8 cellular contexts compared by ENCODE assay signal in the genomic region with DNA sequence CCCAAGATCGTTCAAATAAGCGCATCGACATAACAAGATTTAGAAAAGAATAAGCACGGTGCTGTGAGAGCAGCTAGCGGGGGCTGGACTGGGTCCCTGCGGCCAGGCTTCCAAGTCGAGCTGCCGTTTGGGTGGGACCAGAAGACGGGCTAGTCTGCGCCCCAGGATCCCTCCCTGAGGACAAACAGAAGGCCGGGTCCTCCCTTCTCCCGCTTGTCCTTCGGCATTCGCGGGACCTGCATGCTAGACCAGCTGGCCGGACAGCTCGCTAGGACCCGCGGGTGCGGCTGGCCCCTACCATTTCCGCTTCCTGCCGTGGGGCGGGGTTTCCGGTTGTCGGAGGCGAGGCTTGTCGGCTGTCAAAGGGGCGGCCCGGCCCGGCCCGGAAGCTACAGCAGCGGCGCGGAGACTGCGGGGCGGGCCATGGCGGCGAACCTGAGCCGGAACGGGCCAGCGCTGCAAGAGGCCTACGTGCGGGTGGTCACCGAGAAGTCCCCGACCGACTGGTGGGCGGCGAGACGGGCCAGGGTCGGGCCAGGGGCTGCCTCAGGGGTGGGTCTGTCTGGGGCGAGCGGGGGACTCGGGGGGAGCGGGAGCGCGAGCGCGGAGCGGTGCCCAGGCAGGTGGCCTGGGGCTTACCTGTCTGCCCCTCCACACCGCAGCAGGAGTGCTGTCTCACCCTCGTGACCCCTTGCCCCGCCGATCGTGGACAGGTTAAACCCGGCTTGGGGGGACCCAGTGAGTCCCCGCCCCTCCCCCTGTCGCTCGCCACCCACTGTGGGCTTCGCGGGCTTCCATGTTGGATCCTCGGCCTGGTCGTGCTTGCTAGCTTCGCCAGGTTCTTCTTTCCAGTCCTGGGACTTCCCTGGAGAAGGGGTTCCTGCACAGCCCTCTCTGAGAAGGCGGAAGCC. TPM values are rescaled to one million over a fixed set of nuclear protein-coding genes. Genes with fewer than 3 reads are reported as not detected.
DNase-seq lines count a peak whose midpoint lies in the region; FAIRE-seq and TF ChIP-seq lines count a peak whose summit lies in the region.

Gene DBNL, plus strand, starts transcription at position 388 of the 911 bp plus-strand sequence. Its CDS starts 36 bp downstream, at position 424.

- no peaks in the 10 kb centered on the region for H3K27me3 ChIP-seq in Loucy (ENCODE audit: insufficient read depth, low read length, poor library complexity, severe bottlenecking)

- 0 out of 2 replicates have a peak, but pooled peaks cover 3% of the 10 kb centered on the region for H3F3A ChIP-seq in Loucy (ENCODE audit: low read depth)

- H2AFZ ChIP-seq in Loucy (ENCODE audit: low read length): peak within 1 kb of the TSS; percentile 91

- CTCF ChIA-PET in activated naive CD4-positive, alpha-beta T cell treated with anti-CD3 and anti-CD28 coated beads for 36 hours (lab: Charles Lee): interaction anchor here (1.4 to 1.7 kb wide), 2 partner anchors 9 to 25 kb away, joined by 4 to 9 read pairs; no protein-coding TSS in a partner anchor

- H3K9me2 ChIP-seq in Loucy (replicated peaks; ENCODE audit: low read depth, low read length): no peaks in the 10 kb centered on the region

- peak within 1 kb of the TSS; percentile 96 for H3K4me2 ChIP-seq in Loucy (ENCODE audit: low read depth, low read length, poor library complexity, severe bottlenecking)

- peak within 1 kb of the TSS; percentile 94 for H3K9ac ChIP-seq in Loucy (ENCODE audit: low read depth, low read length, poor library complexity, severe bottlenecking)

- no peaks in the 10 kb centered on the region for H3K9me3 Mint-ChIP-seq in activated naive CD4-positive, alpha-beta T cell treated with anti-CD3 and anti-CD28 coated beads for 36 hours

- peaks cover under 1% of the 10 kb centered on the region; the same call in 1 of the 2 replicates for H3K36me3 ChIP-seq in Loucy (ENCODE audit: insufficient read depth, low read length)

- peak within 1 kb of the TSS; percentile 81 for H3K27ac ChIP-seq in substantia nigra (ENCODE audit: low read depth, low read length, poor library complexity, severe bottlenecking)

- H4K20me1 ChIP-seq in Loucy (ENCODE audit: insufficient read depth, low read length, poor library complexity, severe bottlenecking): peaks cover 21% of the 10 kb centered on the region

- peak within 1 kb of the TSS; percentile 79 for H3K4me3 Mint-ChIP-seq in activated naive CD4-positive, alpha-beta T cell treated with anti-CD3 and anti-CD28 coated beads for 36 hours

- peaks cover 36% of the 10 kb centered on the region for H3K4me1 ChIP-seq in Loucy (ENCODE audit: insufficient read depth, low read length, poor library complexity, severe bottlenecking)

- intact Hi-C loops in activated naive CD4-positive, alpha-beta T cell treated with anti-CD3 and anti-CD28 coated beads for 36 hours (cut with micrococcal nuclease): loop anchor here (1.0 to 2.0 kb wide), 3 partner anchors 25 to 78 kb away; partner anchors contain the start of gene POLD2

- FAIRE-seq in frontal cortex (lab: Jason Lieb, UNC): no peak

- H3K4me3 ChIP-seq in Loucy (ENCODE audit: low read length, poor library complexity, severe bottlenecking): peak within 1 kb of the TSS; percentile 95

- no peaks in the 10 kb centered on the region for H3K27me3 Mint-ChIP-seq in activated naive CD4-positive, alpha-beta T cell treated with anti-CD3 and anti-CD28 coated beads for 36 hours (ENCODE audit: low read depth)

- H3K27ac Mint-ChIP-seq in activated naive CD4-positive, alpha-beta T cell treated with anti-CD3 and anti-CD28 coated beads for 36 hours: peak within 1 kb of the TSS; percentile 89

- no peak for TF ChIP-seq CTCF in Loucy (conservative IDR thresholded peaks at IDR 0.05; ENCODE audit: low read length)

- in situ Hi-C loops in SK-MEL-5 (cut with HindIII; ENCODE audit: low pct_unique_long_range_greater_than_20kb, low sequenced_read_pairs): no loop called here

- peaks cover 20% of the 10 kb centered on the region for H3K36me3 Mint-ChIP-seq in activated naive CD4-positive, alpha-beta T cell treated with anti-CD3 and anti-CD28 coated beads for 36 hours (ENCODE audit: low read depth)

- DNase-seq in ELR (ENCODE audit: low read depth) (peak; percentile 95), H4 (ENCODE audit: low spot score) (peak; percentile 94), SK-MEL-5 (ENCODE audit: low read depth, low spot score) (peak; percentile 94), frontal cortex (ENCODE audit: low spot score in 2 of 2) (peak; percentile 91 to 94), non-pigmented ciliary epithelial cell (ENCODE audit: low read depth) (peak; percentile 34), substantia nigra (lab: John Stamatoyannopoulos, UW) (peak; percentile 43 to 98 (median 92))
- peak; percentile 95 for DNase-seq in activated naive CD4-positive, alpha-beta T cell treated with anti-CD3 and anti-CD28 coated beads for 36 hours

- peaks cover 48% of the 10 kb centered on the region for H3K4me1 Mint-ChIP-seq in activated naive CD4-positive, alpha-beta T cell treated with anti-CD3 and anti-CD28 coated beads for 36 hours (ENCODE audit: low read depth)

- no peaks in the 10 kb centered on the region for H3K9me3 ChIP-seq in Loucy (ENCODE audit: insufficient read depth, low read depth, low read length)

- peaks cover 50% of the 10 kb centered on the region for H3K79me2 ChIP-seq in Loucy (ENCODE audit: insufficient read depth, low read length)

RNA-seq across cellular contexts. Expression of gene DBNL, which starts in this region (rescaled TPM):
- total RNA-seq in H4 (2014; rRNA removed; shearing (Covaris generic)): 183 and 196 TPM in 2 replicates
- 146 and 161 TPM in 2 replicates for total RNA-seq in SK-MEL-5 (2014; rRNA removed; shearing (Covaris generic))
- polyA plus RNA-seq in SK-MEL-5 (2015; cell fraction: cytosol; rRNA removed): 170 and 182 TPM in 2 replicates
- 134 and 151 TPM in 2 replicates for polyA plus RNA-seq in SK-MEL-5 (2015; cell fraction: nucleus; rRNA removed)
- total RNA-seq in activated naive CD4-positive, alpha-beta T cell treated with anti-CD3 and anti-CD28 coated beads for 36 hours: 10 to 100 TPM; 82.3 TPM
- total RNA-seq in frontal cortex: 48.1 TPM

Comparison
In these comparisons a context has a peak if more than half of its experiments do, and no peak if none do; other contexts are left out.
1. Peak in every context shown above with its lines: DNase-seq, H3K4me3 ChIP-seq and H3K27ac ChIP-seq.
2. DNase-seq: peak in every context shown above with its lines; median percentile 95 in ELR; 95 in activated naive CD4-positive, alpha-beta T cell treated with anti-CD3 and anti-CD28 coated beads for 36 hours; 94 in H4; 94 in SK-MEL-5; 92 in frontal cortex; 92 in substantia nigra; 34 in non-pigmented ciliary epithelial cell.